In the genomic region with DNA sequence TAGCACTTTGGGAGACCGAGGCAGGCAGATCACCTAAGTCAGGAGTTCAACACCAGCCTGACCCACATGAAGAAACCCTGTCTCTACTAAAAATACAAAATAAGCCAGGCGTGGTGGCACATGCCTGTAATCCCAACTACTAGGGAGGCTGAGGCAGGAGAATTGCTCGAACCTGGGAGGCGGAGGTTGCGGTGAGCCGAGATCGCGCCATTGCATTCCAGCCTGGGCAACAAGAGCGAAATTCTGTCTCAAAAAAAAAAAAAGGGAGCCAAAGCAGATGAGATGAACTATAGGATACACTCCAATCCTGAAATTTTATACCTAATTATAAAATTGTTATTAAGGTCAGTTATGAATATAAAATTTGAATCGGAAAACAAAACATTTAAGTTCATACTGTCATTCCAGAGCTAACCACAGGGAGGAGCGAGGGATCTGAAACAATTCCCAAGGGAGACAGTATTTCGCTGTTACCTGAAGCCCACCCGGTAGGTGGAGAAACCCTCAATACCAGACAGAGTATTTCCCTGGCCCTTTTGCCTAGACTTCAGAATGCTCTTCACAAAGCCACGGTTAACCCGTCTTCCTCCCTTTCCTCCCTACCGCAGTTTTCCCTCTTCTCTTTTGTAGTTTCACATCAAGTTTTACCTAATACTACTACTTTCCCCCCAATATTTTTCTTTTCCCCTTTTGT, we compare ENCODE assay signal across 6 cellular contexts. TPM values are rescaled to one million over a fixed set of nuclear protein-coding genes. Genes with fewer than 3 reads are reported as not detected.
DNase-seq lines count a peak whose midpoint lies in the region; ATAC-seq and TF ChIP-seq lines count a peak whose summit lies in the region.

No MANE protein-coding gene starts in this region.

- H3K4me3 Mint-ChIP-seq in naive B cell: peak overlapping the region; percentile 23 to 93 (median 90)

- no peak overlapping the region for H3K4me3 ChIP-seq in body of pancreas

- H3K27ac ChIP-seq in body of pancreas: no peak overlapping the region

- peak overlapping the region; percentile 2 to 92 (median 87) for H3K27ac Mint-ChIP-seq in naive B cell

- H3K9me3 Mint-ChIP-seq in naive B cell: peaks cover 0 to 5% (median 0%) of the 10 kb centered on the region in 7 donors

- H3K27me3 Mint-ChIP-seq in naive B cell: peaks cover 6 to 13% (median 6%) of the 10 kb centered on the region in 3 donors

- no peak for ATAC-seq in body of pancreas
- ATAC-seq in naive B cell (ENCODE audit: low read depth in 2 of 2): no peak
- no peak for ATAC-seq in GM19467 (IDR thresholded peaks at IDR 0.05; ENCODE audit: unreplicated experiment)

- DNase-seq in EL (peak; percentile 54), NCI-H1694 (lab: John Stamatoyannopoulos, UW) (peak; percentile 65), body of pancreas (peak in 2 of 4 donors; percentile 21 to 35), naive B cell (no peak), NOMO-1 treated with dmso at 0.1 percent for 144 hours (lab: John Stamatoyannopoulos, UW; ENCODE audit: unreplicated experiment) (no peak)

- peaks cover 0 to 8% of the 10 kb centered on the region in 2 donors for H3K36me3 Mint-ChIP-seq in naive B cell

- intact Hi-C loops in body of pancreas (cut with DNase I): no loop called here

- no peaks in the 10 kb centered on the region for H3K9me3 ChIP-seq in body of pancreas

- peaks cover 21 to 41% (median 28%) of the 10 kb centered on the region in 3 donors for H3K4me1 Mint-ChIP-seq in naive B cell

- no peaks in the 10 kb centered on the region for H3K36me3 ChIP-seq in body of pancreas (replicated peaks in 1 of 2; ENCODE audit: insufficient read depth in 1 of 2, low read depth in 2 of 2)

- no peaks in the 10 kb centered on the region for H3K27me3 ChIP-seq in body of pancreas

- peaks cover 19% of the 10 kb centered on the region for H3K4me1 ChIP-seq in body of pancreas

- 43 to 46% methylated on average over 16 of the region's 16 CpGs for WGBS in body of pancreas, 2 donors

- TF ChIP-seq POLR2A in body of pancreas (IDR thresholded peaks at IDR 0.05): no peak

- peak; percentile 18 to 68 (median 58) for TF ChIP-seq CTCF in body of pancreas (IDR thresholded peaks at IDR 0.05)

RNA-seq across cellular contexts. Expression of a gene that starts 1.4 kb away (rescaled TPM):
- 10 to 100 TPM; 36.3 to 49.4 TPM for total RNA-seq in body of pancreas
- 100 to 1,000 TPM in 1 of 6 donors, 10 to 100 TPM in 5; 67.1 to 105 (median 73.2) TPM for polyA plus RNA-seq in naive B cell (ENCODE audit: low read depth in 6 of 6)

RNA-seq across cellular contexts. Expression of a gene that starts 20.5 kb away (rescaled TPM):
- total RNA-seq in body of pancreas: 10 to 100 TPM; 34.2 to 36.6 TPM
- polyA plus RNA-seq in naive B cell (ENCODE audit: low read depth in 6 of 6): 10 to 100 TPM; 45.3 to 76.5 (median 59.4) TPM

RNA-seq across cellular contexts. Expression of a gene that starts 27.4 kb away (rescaled TPM):
- total RNA-seq in body of pancreas: 10 to 100 TPM; 11.7 to 22.1 TPM
- polyA plus RNA-seq in naive B cell (ENCODE audit: low read depth in 6 of 6): 1 to 10 TPM in 5 of 6 donors, not detected in 1; 2.2 to 6.5 (median 3.7) TPM

RNA-seq across cellular contexts. Expression of a gene that starts 34.2 kb away (rescaled TPM):
- 10 to 100 TPM; 11.9 to 25.2 TPM for total RNA-seq in body of pancreas
- 1 to 10 TPM in 4 of 6 donors, under 1 TPM in 1, not detected in 1; 1.00 to 8.3 (median 3.9) TPM for polyA plus RNA-seq in naive B cell (ENCODE audit: low read depth in 6 of 6)

RNA-seq across cellular contexts. Expression of a gene that starts 37.5 kb away (rescaled TPM):
- total RNA-seq in body of pancreas: 10 to 100 TPM; 50.4 to 70.8 TPM
- polyA plus RNA-seq in naive B cell (ENCODE audit: low read depth in 6 of 6): 100 to 1,000 TPM; 216 to 307 (median 256) TPM

Comparison
In these comparisons a context has a peak if more than half of its experiments do, and no peak if none do; other contexts are left out.
1. DNase-seq: peak in EL (single experiment) and NCI-H1694 (single experiment); none in naive B cell (single experiment) and NOMO-1 treated with dmso at 0.1 percent for 144 hours (single experiment).